Comparison of ENCODE assay signal across 24 cellular contexts in genomic region chr2:51220080-51220479, GRCh38.
DNase-seq lines count a peak whose midpoint lies in the region; ATAC-seq, FAIRE-seq and TF ChIP-seq lines count a peak whose summit lies in the region.
"Had no signal": no experiment of that assay in that cellular context is flagged by ENCODE, and none has a peak within 500 bp of the region (broad histone marks: within the 10 kb centered on the region; RNA-seq: fewer than 3 reads in every experiment).

No MANE protein-coding gene starts in this region.

- H2AFZ ChIP-seq in HepG2 (ENCODE audit: low read length) = no peak overlapping the region
- peak overlapping the region; percentile 61 for H2AFZ ChIP-seq in neural progenitor cell (replicated peaks)
- H2AFZ ChIP-seq: GM23248 had no signal

- no peak for FAIRE-seq in HepG2 (lab: Jason Lieb, UNC)
- FAIRE-seq: GM12878 had no signal

- H3K4me3 ChIP-seq in HepG2 (replicated peaks in 1 of 3; ENCODE audit: insufficient read depth in 1 of 3, low read depth in 2 of 3, low read length in 3 of 3) (no peak overlapping the region), right lobe of liver (no peak overlapping the region), neural progenitor cell (no peak overlapping the region)
- H3K4me3 ChIP-seq: GM12878, GM23248, HAP-1 had no signal

- H3K36me3 ChIP-seq in HepG2 (replicated peaks in 1 of 2; ENCODE audit: control insufficient read depth in 1 of 2, insufficient read depth in 2 of 2, low read length in 2 of 2) (no peaks in the 10 kb centered on the region), right lobe of liver (no peaks in the 10 kb centered on the region), neural progenitor cell (no peaks in the 10 kb centered on the region)
- H3K36me3 ChIP-seq: BE2C, HAP-1 had no signal

- H3K27ac ChIP-seq in HepG2 (ENCODE audit: extremely low read length, insufficient read depth, low read length) (no peak overlapping the region), right lobe of liver (no peak overlapping the region), neural progenitor cell (no peak overlapping the region)
- H3K27ac ChIP-seq: 22Rv1, GM23248, HL-60 had no signal

- in situ Hi-C loops in HepG2 (cut with HindIII; ENCODE audit: extremely low pct_ligation_motif_present, low pct_unique_long_range_greater_than_20kb) = no loop called here

- H4K20me1 ChIP-seq in HepG2 (ENCODE audit: insufficient read depth, low read length) (no peaks in the 10 kb centered on the region), neural progenitor cell (ENCODE audit: low read depth) (no peaks in the 10 kb centered on the region)

- H3K27me3 ChIP-seq in HepG2 (ENCODE audit: control insufficient read depth in 1 of 2, insufficient read depth in 2 of 2, low read length in 2 of 2) (no peaks in the 10 kb centered on the region), right lobe of liver (no peaks in the 10 kb centered on the region), neural progenitor cell (no peaks in the 10 kb centered on the region)
- H3K27me3 ChIP-seq: BE2C had no signal

- H3K4me2 ChIP-seq in HepG2 (ENCODE audit: low read depth, low read length) = no peak overlapping the region
- no peak overlapping the region for H3K4me2 ChIP-seq in neural progenitor cell

- no peaks in the 10 kb centered on the region for H3F3A ChIP-seq in neural progenitor cell (ENCODE audit: low read depth)

- TF ChIP-seq CTCF in HepG2 (CRISPR knock-in tag; IDR thresholded peaks at IDR 0.05) (no peak), right lobe of liver (IDR thresholded peaks at IDR 0.05) (no peak), WTC11 (IDR thresholded peaks at IDR 0.05) (no peak), neural progenitor cell (IDR thresholded peaks at IDR 0.05) (no peak)

- DNase-seq in HepG2 (ENCODE audit: low spot score) = no peak
- DNase-seq in right lobe of liver = no peak
- DNase-seq in WTC11 (ENCODE audit: low spot score) = no peak
- DNase-seq in neural progenitor cell (ENCODE audit: low spot score) = no peak
- no peak for DNase-seq in NCI-H345 (lab: John Stamatoyannopoulos, UW)
- no peak for DNase-seq in NCI-H1417 treated with DMSO at 0.1 percent for 48 hours (lab: John Stamatoyannopoulos, UW)
- DNase-seq in amniotic stem cell (lab: John Stamatoyannopoulos, UW) = no peak
- DNase-seq: ACHN; BE2C; C1 segment of cervical spinal cord; CD4-positive, CD25-positive, alpha-beta regulatory T cell; CD8-positive, alpha-beta memory T cell; COR-L47; DMS 273 treated with DMSO at 0.1 percent for 48 hours; DMS53; DND-41; EL; GM23248; KBM-7 had no signal

- H3K79me2 ChIP-seq in HepG2 (ENCODE audit: insufficient read depth, low read length) (no peaks in the 10 kb centered on the region), neural progenitor cell (ENCODE audit: low read depth) (no peaks in the 10 kb centered on the region)

- peaks cover 16% of the 10 kb centered on the region for H3K4me1 Mint-ChIP-seq in WTC11
- peaks cover 3% of the 10 kb centered on the region for H3K4me1 Mint-ChIP-seq in neural progenitor cell
- H3K4me1 Mint-ChIP-seq: CD4-positive, CD25-positive, alpha-beta regulatory T cell; CD8-positive, alpha-beta memory T cell; IgD-negative memory B cell had no signal

- H3K9me3 ChIP-seq in HepG2 (ENCODE audit: low read length) (peaks cover 87% of the 10 kb centered on the region), right lobe of liver (no peaks in the 10 kb centered on the region), neural progenitor cell (ENCODE audit: low read depth) (no peaks in the 10 kb centered on the region)
- H3K9me3 ChIP-seq: BE2C, HAP-1 had no signal

- intact Hi-C loops in HepG2 (cut with micrococcal nuclease; ENCODE audit: unreplicated experiment) (no loop called here), right lobe of liver (cut with DNase I) (no loop called here)

- TF ChIP-seq POLR2A in HepG2 (IDR thresholded peaks at IDR 0.05; ENCODE audit: insufficient read depth in 1 of 2, low read depth in 2 of 2, low read length in 2 of 2) = no peak
- no peak for TF ChIP-seq POLR2A in right lobe of liver (IDR thresholded peaks at IDR 0.05)

- H3K9ac ChIP-seq in HepG2 (ENCODE audit: insufficient read depth, low read depth, low read length) = no peak overlapping the region
- H3K9ac ChIP-seq in neural progenitor cell = no peak overlapping the region
- H3K9ac ChIP-seq: GM23248 had no signal

- H3K4me1 ChIP-seq in HepG2 (ENCODE audit: insufficient read depth, low read length) (no peaks in the 10 kb centered on the region), right lobe of liver (no peaks in the 10 kb centered on the region), neural progenitor cell (no peaks in the 10 kb centered on the region)
- H3K4me1 ChIP-seq: BE2C had no signal

- CTCF ChIA-PET in HepG2 (lab: Yijun Ruan, JAX; ENCODE audit: low intra/inter-chr PET ratio, low total read pairs) (no interaction called here), WTC11 (lab: Charles Lee) (no interaction called here)

- 3% methylated on average over 2 of the region's 2 CpGs for WGBS in HepG2 (ENCODE audit: low lambda C conversion rate)
- WGBS in right lobe of liver (ENCODE audit: insufficient coverage, low coverage, low lambda C conversion rate, missing lambda C conversion rate) = 67% methylated on average over 2 of the region's 2 CpGs

- no peak for TF ChIP-seq RAD21 in HepG2 (CRISPR knock-in tag; IDR thresholded peaks at IDR 0.05)

- POLR2A ChIA-PET in HepG2 (lab: Yijun Ruan, JAX) (no interaction called here), WTC11 (lab: Charles Lee) (no interaction called here)

- ATAC-seq in HepG2 = no peak
- no peak for ATAC-seq in right lobe of liver
- ATAC-seq in WTC11 = no peak
- ATAC-seq: GM12878 had no signal

- H3K27ac Mint-ChIP-seq in WTC11 (peak overlapping the region; percentile 12; the same call in 1 of the 2 replicates), neural progenitor cell (no peak overlapping the region)
- H3K27ac Mint-ChIP-seq: CD4-positive, CD25-positive, alpha-beta regulatory T cell; CD8-positive, alpha-beta memory T cell; IgD-negative memory B cell had no signal

- no peaks in the 10 kb centered on the region for H3K27me3 Mint-ChIP-seq in WTC11 (ENCODE audit: low read depth)
- H3K27me3 Mint-ChIP-seq in neural progenitor cell (ENCODE audit: insufficient read depth, low read depth) = no peaks in the 10 kb centered on the region
- H3K27me3 Mint-ChIP-seq: CD4-positive, CD25-positive, alpha-beta regulatory T cell; CD8-positive, alpha-beta memory T cell; IgD-negative memory B cell had no signal

- H3K36me3 Mint-ChIP-seq in WTC11 (no peaks in the 10 kb centered on the region), neural progenitor cell (no peaks in the 10 kb centered on the region)
- H3K36me3 Mint-ChIP-seq: CD4-positive, CD25-positive, alpha-beta regulatory T cell; CD8-positive, alpha-beta memory T cell; IgD-negative memory B cell had no signal

- TF ChIP-seq EP300 in HepG2 (IDR thresholded peaks at IDR 0.05; ENCODE audit: low read depth in 2 of 2, low read length in 2 of 2) (no peak), HepG2 (CRISPR knock-in tag; IDR thresholded peaks at IDR 0.05; ENCODE audit: borderline replicate concordance) (no peak)

- H3K4me3 Mint-ChIP-seq in WTC11 = no peak overlapping the region
- no peak overlapping the region for H3K4me3 Mint-ChIP-seq in neural progenitor cell
- H3K4me3 Mint-ChIP-seq: CD4-positive, CD25-positive, alpha-beta regulatory T cell; CD8-positive, alpha-beta memory T cell; IgD-negative memory B cell had no signal

- H3K9me3 Mint-ChIP-seq in WTC11 (no peaks in the 10 kb centered on the region), neural progenitor cell (no peaks in the 10 kb centered on the region)

- BruUV-seq in HepG2 (replicated peaks; lab: Mats Ljungman, UMichigan) = no TSS peak

TF ChIP-seq in HepG2, 621 proteins besides CTCF, POLR2A, EP300 and RAD21 (continues in another document):
- no peak for TF ChIP-seq ZNF567 (CRISPR knock-in tag; IDR thresholded peaks at IDR 0.05; ENCODE audit: borderline replicate concordance)
- no peak for TF ChIP-seq ZNF776 (CRISPR knock-in tag; IDR thresholded peaks at IDR 0.05)
- peak; percentile 41; the same call in 1 of the 2 replicates for TF ChIP-seq MAFF (IDR thresholded peaks at IDR 0.05; ENCODE audit: low read depth, low read length)
- no peak for TF ChIP-seq ZNF710 (CRISPR knock-in tag; IDR thresholded peaks at IDR 0.05; ENCODE audit: borderline replicate concordance)

TF ChIP-seq in WTC11, 78 proteins besides CTCF, POLR2A, EP300 and RAD21:
- TF ChIP-seq PRDM15 (CRISPR knock-in tag; IDR thresholded peaks at IDR 0.05) (no peak), OVOL2 (CRISPR knock-in tag; IDR thresholded peaks at IDR 0.05; ENCODE audit: borderline replicate concordance) (no peak), ETV6 (CRISPR knock-in tag; IDR thresholded peaks at IDR 0.05) (no peak), SMAD3 (CRISPR knock-in tag; IDR thresholded peaks at IDR 0.05; ENCODE audit: borderline replicate concordance) (no peak)
